21 cellular contexts compared by ENCODE assay signal in the genomic region with DNA sequence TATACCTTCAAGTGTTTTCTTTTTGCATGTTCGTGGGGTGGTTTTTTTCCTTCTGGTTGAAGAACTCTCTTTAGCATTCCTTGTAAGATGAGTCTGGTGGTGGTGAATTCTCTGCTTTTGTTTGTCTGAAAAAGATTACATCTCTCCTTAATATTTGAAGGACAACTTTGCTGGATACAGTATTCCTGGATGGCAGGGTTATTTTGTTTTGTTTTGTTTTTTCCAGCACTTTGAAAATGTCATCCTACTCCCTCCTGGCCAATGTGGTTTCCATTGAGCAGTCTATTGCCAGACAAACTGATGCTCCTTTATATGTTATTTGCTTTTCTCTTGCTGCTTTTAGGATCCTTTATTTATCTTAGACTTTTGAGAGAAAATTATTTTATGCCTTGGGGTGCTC. TPM values are rescaled to one million over a fixed set of nuclear protein-coding genes. Genes with fewer than 3 reads are reported as not detected.
DNase-seq lines count a peak whose midpoint lies in the region; ATAC-seq, FAIRE-seq and TF ChIP-seq lines count a peak whose summit lies in the region.
"Had no signal": no experiment of that assay in that cellular context is flagged by ENCODE, and none has a peak within 500 bp of the region (broad histone marks: within the 10 kb centered on the region; RNA-seq: fewer than 3 reads in every experiment).

No MANE protein-coding gene starts in this region.

- no peak overlapping the region for H3K23ac ChIP-seq in neuronal stem cell (ENCODE audit: low read depth, low read length, poor library complexity)

- TF ChIP-seq EP300 in HepG2 (IDR thresholded peaks at IDR 0.05; ENCODE audit: low read depth in 2 of 2, low read length in 2 of 2) = no peak
- TF ChIP-seq EP300 in HepG2 (CRISPR knock-in tag; IDR thresholded peaks at IDR 0.05; ENCODE audit: borderline replicate concordance) = no peak

- intact Hi-C loops in HepG2 (cut with micrococcal nuclease; ENCODE audit: unreplicated experiment) (no loop called here), right lobe of liver (cut with DNase I) (no loop called here)

- H3K36me3 Mint-ChIP-seq in central memory CD8-positive, alpha-beta T cell (ENCODE audit: insufficient read depth) = no peaks in the 10 kb centered on the region
- H3K36me3 Mint-ChIP-seq: CD4-positive, CD25-positive, alpha-beta regulatory T cell had no signal

- H4K20me1 ChIP-seq in HepG2 (ENCODE audit: insufficient read depth, low read length) = no peaks in the 10 kb centered on the region
- H4K20me1 ChIP-seq: BLaER1 had no signal

- FAIRE-seq in HepG2 (lab: Jason Lieb, UNC) (no peak), HTR-8/SVneo (lab: Jason Lieb, UNC) (peak; percentile 81)
- FAIRE-seq: A204.1, GM12892 had no signal

- H3K4me1 ChIP-seq in HepG2 (ENCODE audit: insufficient read depth, low read length) = 0 out of 2 replicates have a peak, but pooled peaks cover 6% of the 10 kb centered on the region
- no peaks in the 10 kb centered on the region for H3K4me1 ChIP-seq in right lobe of liver
- H3K4me1 ChIP-seq in neuronal stem cell (ENCODE audit: control insufficient read depth in 2 of 2, insufficient read depth in 1 of 2, low read depth in 1 of 2, low read length in 2 of 2) = no peaks in the 10 kb centered on the region
- H3K4me1 ChIP-seq: Caco-2 had no signal

- H2BK5ac ChIP-seq in neuronal stem cell (ENCODE audit: low read length) = no peak overlapping the region

- no peaks in the 10 kb centered on the region for H3K27me3 ChIP-seq in HepG2 (ENCODE audit: control insufficient read depth in 1 of 2, insufficient read depth in 2 of 2, low read length in 2 of 2)
- H3K27me3 ChIP-seq in right lobe of liver = no peaks in the 10 kb centered on the region
- H3K27me3 ChIP-seq in neuronal stem cell (ENCODE audit: control insufficient read depth in 3 of 3, insufficient read depth in 3 of 3, low read depth in 1 of 3, low read length in 3 of 3) = no peaks in the 10 kb centered on the region
- H3K27me3 ChIP-seq: BLaER1 had no signal

- POLR2A ChIA-PET in HepG2 (lab: Yijun Ruan, JAX) = no interaction called here

- no peaks in the 10 kb centered on the region for H3K79me1 ChIP-seq in neuronal stem cell (ENCODE audit: low read depth, low read length)

- H2BK12ac ChIP-seq in neuronal stem cell (ENCODE audit: low read length) = no peak overlapping the region

- TF ChIP-seq CTCF in HepG2 (CRISPR knock-in tag; IDR thresholded peaks at IDR 0.05) = no peak
- TF ChIP-seq CTCF in right lobe of liver (IDR thresholded peaks at IDR 0.05) = no peak

- in situ Hi-C loops in HepG2 (cut with HindIII; ENCODE audit: extremely low pct_ligation_motif_present, low pct_unique_long_range_greater_than_20kb) = no loop called here

- no peak overlapping the region for H3K4me3 Mint-ChIP-seq in central memory CD8-positive, alpha-beta T cell
- H3K4me3 Mint-ChIP-seq: B cell; CD8-positive, alpha-beta T cell; GM23338; H9; HFFc6 had no signal

- no peak overlapping the region for H2AK5ac ChIP-seq in neuronal stem cell (ENCODE audit: low read depth, low read length)

- no peak overlapping the region for H4K91ac ChIP-seq in neuronal stem cell (ENCODE audit: low read depth, low read length, poor library complexity)

- H3K4me3 ChIP-seq in HepG2 (replicated peaks in 1 of 3; ENCODE audit: insufficient read depth in 1 of 3, low read depth in 2 of 3, low read length in 3 of 3) = no peak overlapping the region
- H3K4me3 ChIP-seq in right lobe of liver = no peak overlapping the region
- H3K4me3 ChIP-seq in neuronal stem cell (ENCODE audit: low read length in 2 of 2) = no peak overlapping the region
- H3K4me3 ChIP-seq: BLaER1, GM23338 had no signal

- no peak overlapping the region for H2BK15ac ChIP-seq in neuronal stem cell (ENCODE audit: low read length)

- H3K9me3 Mint-ChIP-seq in central memory CD8-positive, alpha-beta T cell = peaks cover 16% of the 10 kb centered on the region

- DNase-seq in HepG2 (ENCODE audit: low spot score) (no peak), right lobe of liver (no peak), HTR-8/SVneo (ENCODE audit: insufficient read length, low spot score) (no peak), neuronal stem cell (ENCODE audit: low spot score) (no peak)
- no peak for DNase-seq in central memory CD8-positive, alpha-beta T cell (ENCODE audit: low spot score in 2 of 2)
- DNase-seq: Caco-2; CD4-positive, CD25-positive, alpha-beta regulatory T cell; CD8-positive, alpha-beta T cell; DMS79; GF-D8; H9; HFFc6 had no signal

- H3K9ac ChIP-seq in HepG2 (ENCODE audit: insufficient read depth, low read depth, low read length) (no peak overlapping the region), neuronal stem cell (ENCODE audit: low read depth, low read length, poor library complexity) (no peak overlapping the region)
- H3K9ac ChIP-seq: BLaER1 had no signal

- no peak overlapping the region for H3K18ac ChIP-seq in neuronal stem cell (ENCODE audit: low read length)

- H3K14ac ChIP-seq in neuronal stem cell (ENCODE audit: low read length) = no peak overlapping the region

- no peaks in the 10 kb centered on the region for H3K79me2 ChIP-seq in HepG2 (ENCODE audit: insufficient read depth, low read length)

- peaks cover 9% of the 10 kb centered on the region; the same call in 1 of the 2 replicates for H3K9me3 ChIP-seq in HepG2 (ENCODE audit: low read length)
- H3K9me3 ChIP-seq in right lobe of liver = no peaks in the 10 kb centered on the region
- peaks cover 2 to 14% of the 10 kb centered on the region in 2 donors for H3K9me3 ChIP-seq in neuronal stem cell (replicated peaks in 1 of 2; ENCODE audit: control insufficient read depth in 2 of 2, insufficient read depth in 1 of 2, low read depth in 1 of 2, low read length in 2 of 2)

- H3K4me1 Mint-ChIP-seq in central memory CD8-positive, alpha-beta T cell = peaks cover 7% of the 10 kb centered on the region
- H3K4me1 Mint-ChIP-seq: GM23338, H9 had no signal

- WGBS in HepG2 (ENCODE audit: low lambda C conversion rate) = 3% methylated on average over 1 of the region's 1 CpG
- 63% methylated on average over 1 of the region's 1 CpG for WGBS in right lobe of liver (ENCODE audit: insufficient coverage, low coverage, low lambda C conversion rate, missing lambda C conversion rate)
- no CpG with 5 or more reads among the region's 1 CpG for WGBS in neuronal stem cell (ENCODE audit: extremely low coverage in 2 of 2, insufficient read length in 2 of 2, insufficient replicate concordance in 1 of 2), 2 donors

- H3K4me2 ChIP-seq in HepG2 (ENCODE audit: low read depth, low read length) (no peak overlapping the region), neuronal stem cell (ENCODE audit: insufficient read depth, low read length, poor library complexity, severe bottlenecking) (no peak overlapping the region)
- H3K4me2 ChIP-seq: BLaER1, GM23338 had no signal

- H3K36me3 ChIP-seq in HepG2 (replicated peaks in 1 of 2; ENCODE audit: control insufficient read depth in 1 of 2, insufficient read depth in 2 of 2, low read length in 2 of 2) (no peaks in the 10 kb centered on the region), right lobe of liver (no peaks in the 10 kb centered on the region), neuronal stem cell (replicated peaks in 1 of 2; ENCODE audit: control insufficient read depth in 2 of 2, insufficient read depth in 2 of 2, low read length in 2 of 2) (no peaks in the 10 kb centered on the region)
- H3K36me3 ChIP-seq: BLaER1 had no signal

- TF ChIP-seq RAD21 in HepG2 (CRISPR knock-in tag; IDR thresholded peaks at IDR 0.05) = no peak

- ATAC-seq in HepG2 (no peak), right lobe of liver (no peak), GM19035 (IDR thresholded peaks at IDR 0.05; ENCODE audit: unreplicated experiment) (no peak)
- no peak for ATAC-seq in central memory CD8-positive, alpha-beta T cell (replicated peaks; ENCODE audit: extremely low read depth, poor library complexity, severe bottlenecking)
- ATAC-seq: CD8-positive, alpha-beta T cell; GM23338; HCT116 had no signal

- H2AFZ ChIP-seq in HepG2 (ENCODE audit: low read length) (no peak overlapping the region), neuronal stem cell (ENCODE audit: low read length) (no peak overlapping the region)
- H2AFZ ChIP-seq: GM23338 had no signal

- CTCF ChIA-PET in HepG2 (lab: Yijun Ruan, JAX; ENCODE audit: low intra/inter-chr PET ratio, low total read pairs) = no interaction called here

- H3K27ac ChIP-seq in HepG2 (ENCODE audit: extremely low read length, insufficient read depth, low read length) (no peak overlapping the region), right lobe of liver (no peak overlapping the region), neuronal stem cell (replicated peaks; ENCODE audit: low read length) (no peak overlapping the region)
- H3K27ac ChIP-seq: 22Rv1, BLaER1, C4-2B had no signal

- no TSS peak for BruUV-seq in HepG2 (replicated peaks; lab: Mats Ljungman, UMichigan)

- peak overlapping the region; percentile 22 for H3K27ac Mint-ChIP-seq in central memory CD8-positive, alpha-beta T cell (ENCODE audit: low read depth)
- H3K27ac Mint-ChIP-seq: B cell; CD4-positive, CD25-positive, alpha-beta regulatory T cell; CD8-positive, alpha-beta T cell; GM23338; H9; HFFc6 had no signal

- H3K4ac ChIP-seq in neuronal stem cell (ENCODE audit: low read length) = no peak overlapping the region

- peaks cover 14% of the 10 kb centered on the region for H3K27me3 Mint-ChIP-seq in central memory CD8-positive, alpha-beta T cell
- H3K27me3 Mint-ChIP-seq: B cell had no signal

- TF ChIP-seq POLR2A in HepG2 (IDR thresholded peaks at IDR 0.05; ENCODE audit: insufficient read depth in 1 of 2, low read depth in 2 of 2, low read length in 2 of 2) (no peak), right lobe of liver (IDR thresholded peaks at IDR 0.05) (no peak)

- H2BK120ac ChIP-seq in neuronal stem cell (ENCODE audit: low read depth, low read length) = no peak overlapping the region

- H4K8ac ChIP-seq in neuronal stem cell (ENCODE audit: low read depth, low read length) = no peak overlapping the region

RNA-seq across cellular contexts. Expression of gene ZFP36L1, which starts 43.2 kb away (rescaled TPM):
- total RNA-seq in HepG2 (2016; rRNA removed; fragmentation: Illumina TruSeq; extraction: Trizol) (7.4 and 8.4 TPM in 2 replicates), right lobe of liver (100 to 1,000 TPM; 109 to 298 (median 218) TPM)
- total RNA-seq in HepG2 (2016; cell fraction: cytosol; rRNA removed; fragmentation: Illumina TruSeq; extraction: Trizol; ENCODE audit: low read depth) = 2.6 and 3.4 TPM in 2 replicates
- 7.9 and 8.4 TPM in 2 replicates for total RNA-seq in HepG2 (2016; cell fraction: insoluble cytoplasmic fraction; rRNA removed; fragmentation: Illumina TruSeq; extraction: Trizol)
- 11.1 and 11.3 TPM in 2 replicates for total RNA-seq in HepG2 (2016; cell fraction: membrane; rRNA removed; fragmentation: Illumina TruSeq; extraction: Trizol)
- 13.8 and 14.1 TPM in 2 replicates for total RNA-seq in HepG2 (2016; cell fraction: nucleus; rRNA removed; fragmentation: Illumina TruSeq; extraction: Trizol)
- 10.2 and 12.7 TPM in 2 replicates for polyA plus RNA-seq in HepG2 (2011; rRNA removed)
- 11.2 and 18.0 TPM in 2 replicates for polyA plus RNA-seq in HepG2 (2011; cell fraction: cytosol; rRNA removed)
- polyA plus RNA-seq in HepG2 (2011; cell fraction: nucleus; rRNA removed) = 66.5 and 69.1 TPM in 2 replicates
- polyA plus RNA-seq in HepG2 (2012) = 23.2 and 32.2 TPM in 2 replicates
- 2.7 and 2.8 TPM in 2 replicates for polyA plus RNA-seq in HepG2 (2016; cell fraction: cytosol; fragmentation: Illumina TruSeq; extraction: Trizol; ENCODE audit: low read depth)
- 20.7 and 26.8 TPM in 2 replicates for polyA plus RNA-seq in HepG2 (2016; cell fraction: insoluble cytoplasmic fraction; fragmentation: Illumina TruSeq; extraction: Trizol; ENCODE audit: low read depth)
- polyA plus RNA-seq in HepG2 (2016; cell fraction: membrane; fragmentation: Illumina TruSeq; extraction: Trizol; ENCODE audit: low read depth) = 9.2 and 10.1 TPM in 2 replicates
- 53.8 and 57.0 TPM in 2 replicates for polyA plus RNA-seq in HepG2 (2016; cell fraction: nucleus; fragmentation: Illumina TruSeq; extraction: Trizol; ENCODE audit: insufficient read depth, low read depth)
- 8.5 and 26.8 TPM in 2 replicates for polyA minus RNA-seq in HepG2 (2011; rRNA and poly(A)+ RNA removed; ENCODE audit: low replicate concordance)
- 56.3 and 73.8 TPM in 2 replicates for polyA minus RNA-seq in HepG2 (2011; cell fraction: cytosol; rRNA and poly(A)+ RNA removed)
- 11.8 and 13.8 TPM in 2 replicates for polyA minus RNA-seq in HepG2 (2011; cell fraction: nucleus; rRNA and poly(A)+ RNA removed)
- 270 TPM for polyA plus RNA-seq in neuronal stem cell (2013, experiment 1 of 2)
- polyA plus RNA-seq in neuronal stem cell (2013, experiment 2 of 2) = 294 TPM

Comparison
In these comparisons a context has a peak if more than half of its experiments do, and no peak if none do; other contexts are left out.
1. RNA of gene ZFP36L1, which starts 43.2 kb away (total RNA-seq): 109 to 298 TPM in right lobe of liver; 2.6 to 14.1 TPM in HepG2; every median in the first group is over 4 times any median in the second.